In genomic region chr4:168394556-168394955, GRCh38 we compare ENCODE assay signal across 25 cellular contexts.
"Had no signal": no experiment of that assay in that cellular context is flagged by ENCODE, and none has a peak within 500 bp of the region (broad histone marks: within the 10 kb centered on the region; RNA-seq: fewer than 3 reads in every experiment).

No MANE protein-coding gene starts in this region.

- H3K9me3 ChIP-seq: left lung, ovary, right atrium auricular region, right lobe of liver, stomach, suprapubic skin, thoracic aorta, tibial artery, uterus had no signal

- FAIRE-seq: keratinocyte had no signal

- H3K4me1 ChIP-seq: left lung, neural progenitor cell, right atrium auricular region, right lobe of liver, stomach, suprapubic skin, tibial artery, uterus had no signal

- ATAC-seq: left cardiac atrium; left lung; naive thymus-derived CD4-positive, alpha-beta T cell; natural killer cell treated with Interleukin-12 subunit alpha and Interleukin-12 subunit beta and Interleukin-15 and Interleukin-18, amount 100 ng/mL, for 72 hours; right lobe of liver; stimulated activated naive B cell treated with anti-CD40 and anti-IgM and Interleukin-4, amounts not matched to agents 10 μg/mL and 1 μg/mL and 100 μg/mL, for 72 hours; stimulated activated naive CD8-positive, alpha-beta T cell treated with anti-CD3 and anti-CD28 coated beads, Interleukin-15, Interleukin-2, amounts not matched to agents 100 U/mL and 50 U/mL, for 24 hours had no signal

- H3K27me3 ChIP-seq: left lung, neural progenitor cell, ovary, right atrium auricular region, right lobe of liver, stomach, suprapubic skin, tibial artery, uterus had no signal

- DNase-seq: head of caudate nucleus; hippocampal formation; kidney glomerular epithelial cell; left cardiac atrium; left lung; mesendoderm; naive thymus-derived CD4-positive, alpha-beta T cell; ovary; right lobe of liver; stimulated activated CD4-positive, alpha-beta T cell treated with anti-CD3 and anti-CD28 coated beads, Interleukin-12 subunit alpha, Interleukin-12 subunit beta, amount 100 ng/mL, for 4 hours; stimulated activated CD4-positive, alpha-beta T cell treated with anti-CD3 and anti-CD28 coated beads, Interleukin-15, amount 100 ng/mL, for 24 hours; stimulated activated CD4-positive, alpha-beta T cell treated with anti-CD3 and anti-CD28 coated beads, Interleukin-2, amount 100 ng/mL, for 24 hours; stimulated activated CD4-positive, alpha-beta T cell treated with anti-CD3 and anti-CD28 coated beads, Interleukin-4, amount 100 ng/mL, for 1 hour; stimulated activated naive B cell treated with anti-CD40 and anti-IgM and Interleukin-4, amounts not matched to agents 10 μg/mL and 1 μg/mL and 100 μg/mL, for 72 hours; stimulated activated naive CD8-positive, alpha-beta T cell treated with anti-CD3 and anti-CD28 coated beads, Interleukin-15, Interleukin-2, amounts not matched to agents 100 U/mL and 50 U/mL, for 24 hours; stomach; tibial artery; uterus had no signal

- H3K36me3 ChIP-seq: neural progenitor cell, ovary, uterus had no signal

- H3K4me3 ChIP-seq: left lung, lung, neural progenitor cell, ovary, right atrium auricular region, right lobe of liver, stomach, suprapubic skin, thoracic aorta, tibial artery, uterus had no signal

- H3K27ac ChIP-seq: left lung, neural progenitor cell, ovary, right atrium auricular region, right lobe of liver, stomach, suprapubic skin, thoracic aorta, tibial artery, uterus had no signal
